1 cellular context compared by ENCODE assay signal in the genomic region with DNA sequence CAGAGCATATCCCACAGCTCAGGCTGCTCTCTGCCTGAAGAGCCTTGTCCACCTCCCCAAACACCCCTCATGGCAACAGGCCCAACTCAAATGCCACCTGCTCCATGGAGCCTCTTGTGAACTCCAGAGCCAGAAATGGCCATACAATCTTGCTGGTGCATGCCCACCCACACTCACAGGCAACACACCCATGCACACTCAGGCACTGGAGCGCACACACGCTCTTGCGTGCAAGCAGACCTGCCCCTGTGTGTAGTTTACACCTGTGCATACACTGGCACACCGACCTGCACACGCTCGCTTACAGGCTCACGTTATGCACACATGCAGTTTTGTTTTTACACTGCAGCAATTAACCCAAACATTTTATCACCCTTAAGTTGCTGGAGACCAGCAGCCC.
TF ChIP-seq lines count a peak whose summit lies in the region.

No MANE protein-coding gene starts in this region.

TF ChIP-seq in HepG2, 621 proteins besides CTCF, POLR2A, EP300 and RAD21 (continued from another document):
- TF ChIP-seq ZFYVE20 (CRISPR knock-in tag; IDR thresholded peaks at IDR 0.05; ENCODE audit: borderline replicate concordance, low read depth) (no peak), HOXA9 (CRISPR knock-in tag; IDR thresholded peaks at IDR 0.05; ENCODE audit: borderline replicate concordance) (no peak), SETDB1 (CRISPR knock-in tag; IDR thresholded peaks at IDR 0.05; ENCODE audit: borderline replicate concordance) (no peak), ELF1 (CRISPR knock-in tag; IDR thresholded peaks at IDR 0.05) (no peak), HNRNPUL1 (IDR thresholded peaks at IDR 0.05; ENCODE audit: low read depth, low read length) (no peak), PPARG (CRISPR knock-in tag; conservative IDR thresholded peaks at IDR 0.05) (no peak), ZBTB49 (CRISPR knock-in tag; IDR thresholded peaks at IDR 0.05; ENCODE audit: borderline replicate concordance) (no peak)
- TF ChIP-seq, protein P1, sequence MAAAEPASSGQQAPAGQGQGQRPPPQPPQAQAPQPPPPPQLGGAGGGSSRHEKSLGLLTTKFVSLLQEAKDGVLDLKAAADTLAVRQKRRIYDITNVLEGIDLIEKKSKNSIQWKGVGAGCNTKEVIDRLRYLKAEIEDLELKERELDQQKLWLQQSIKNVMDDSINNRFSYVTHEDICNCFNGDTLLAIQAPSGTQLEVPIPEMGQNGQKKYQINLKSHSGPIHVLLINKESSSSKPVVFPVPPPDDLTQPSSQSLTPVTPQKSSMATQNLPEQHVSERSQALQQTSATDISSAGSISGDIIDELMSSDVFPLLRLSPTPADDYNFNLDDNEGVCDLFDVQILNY (CRISPR knock-in tag; conservative IDR thresholded peaks at IDR 0.05): no peak
